Comparison of ENCODE assay signal across 37 cellular contexts in genomic region chr15:40664909-40665308, GRCh38.
"Had no signal": no experiment of that assay in that cellular context is flagged by ENCODE, and none has a peak within 500 bp of the region (broad histone marks: within the 10 kb centered on the region; RNA-seq: fewer than 3 reads in every experiment).

No MANE protein-coding gene starts in this region.

- H3K27me3 ChIP-seq: MG63 had no signal

- H3K4me3 ChIP-seq: MG63 had no signal

- DNase-seq: Karpas-422, Kasumi-1, MG63, MM.1S, MV-4-11, NCI-H1048, NCI-H1092, NCI-H1092 treated with DMSO at 0.1 percent for 48 hours, NCI-H1105, NCI-H1105 treated with DMSO at 0.1 percent for 48 hours, NCI-H1417, NCI-H1417 treated with DMSO at 0.1 percent for 48 hours, NCI-H1436, NCI-H1436 treated with DMSO at 0.1 percent for 48 hours, NCI-H146, NCI-H1694, NCI-H1694 treated with DMSO at 0.1 percent for 48 hours, NCI-H187, NCI-H187 treated with DMSO at 0.1 percent for 48 hours, NCI-H1930, NCI-H2029, NCI-H2029 treated with DMSO at 0.1 percent for 48 hours, NCI-H2081, NCI-H2081 treated with DMSO at 0.1 percent for 48 hours, NCI-H2107, NCI-H2171, NCI-H2171 treated with DMSO at 0.1 percent for 48 hours, NCI-H2227 treated with DMSO at 0.1 percent for 48 hours, NCI-H226, NCI-H345, NCI-H446, NCI-H446 treated with DMSO at 0.1 percent for 48 hours, NCI-H510A, NCI-H510A treated with DMSO at 0.1 percent for 48 hours, NCI-H524, NCI-H524 treated with DMSO at 0.1 percent for 48 hours, NCI-H526 had no signal
